ENCODE assay signal across 11 cellular contexts in the genomic region with DNA sequence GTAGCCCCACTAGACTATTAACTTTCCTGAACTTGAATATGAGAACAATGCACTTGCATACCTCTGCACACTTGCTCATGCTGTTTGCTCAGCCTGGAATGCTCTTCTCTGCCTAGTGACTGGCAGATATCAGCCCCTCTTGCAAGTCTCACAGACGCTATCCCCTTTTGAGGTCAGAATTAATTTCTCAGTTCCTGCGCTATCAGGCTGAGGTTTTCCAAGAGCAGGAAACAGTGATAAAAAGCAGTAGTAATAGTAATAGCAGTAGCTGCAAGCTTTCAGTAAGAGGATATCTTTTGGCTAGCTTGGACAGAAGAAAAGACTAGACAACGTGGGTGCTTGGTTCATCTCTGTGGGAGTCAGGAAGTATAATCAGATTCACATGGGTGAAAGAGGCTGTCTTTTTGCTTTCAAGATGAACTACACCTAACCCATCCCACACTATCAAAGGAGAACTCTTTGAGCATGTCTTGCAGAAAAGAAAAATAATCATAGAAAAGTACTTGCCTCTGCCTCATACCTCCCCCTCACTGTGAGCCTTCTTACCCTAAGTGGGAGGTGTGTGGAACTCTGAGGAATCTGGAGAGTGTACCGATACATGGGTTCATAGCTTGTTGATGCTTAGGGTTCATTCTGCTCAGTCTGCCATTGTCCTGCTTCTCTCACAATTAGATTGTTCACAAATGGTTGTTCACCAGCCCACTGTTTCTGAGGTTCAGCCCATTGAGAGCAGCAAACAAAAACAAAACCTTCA. TPM values are rescaled to one million over a fixed set of nuclear protein-coding genes. Genes with fewer than 3 reads are reported as not detected.
A peak's percentile ranks its signal among the peaks of the same experiment; 100 is the strongest.
DNase-seq lines count a peak whose midpoint lies in the region; ATAC-seq and TF ChIP-seq lines count a peak whose summit lies in the region.
"Had no signal": no experiment of that assay in that cellular context is flagged by ENCODE, and none has a peak within 500 bp of the region (broad histone marks: within the 10 kb centered on the region; RNA-seq: fewer than 3 reads in every experiment).

No MANE protein-coding gene starts in this region.

- H3K36me3 ChIP-seq in CD4-positive, CD25-positive, alpha-beta regulatory T cell (ENCODE audit: control insufficient read depth, insufficient read depth, low read length), result no peaks in the 10 kb centered on the region
- H3K36me3 ChIP-seq: ascending aorta had no signal

- no peak overlapping the region for H3K27ac ChIP-seq in CD4-positive, CD25-positive, alpha-beta regulatory T cell (ENCODE audit: insufficient read depth, low read length, poor library complexity, severe bottlenecking)
- H3K27ac ChIP-seq: ascending aorta had no signal

- peak in 1 of 2 donors; percentile 50 for ATAC-seq in CD4-positive, CD25-positive, alpha-beta regulatory T cell (ENCODE audit: low read depth in 2 of 2)
- ATAC-seq in GM18870 (IDR thresholded peaks at IDR 0.05; ENCODE audit: unreplicated experiment) (peak; percentile 56), HG03342 (IDR thresholded peaks at IDR 0.05; ENCODE audit: unreplicated experiment) (peak; percentile 40), HG02970 (IDR thresholded peaks at IDR 0.05; ENCODE audit: low FRiP score, unreplicated experiment) (no peak)

- H3K27me3 Mint-ChIP-seq in CD4-positive, CD25-positive, alpha-beta regulatory T cell, result no peaks in the 10 kb centered on the region
- H3K27me3 Mint-ChIP-seq: naive B cell had no signal

- TF ChIP-seq CTCF in fibroblast of mammary gland (conservative IDR thresholded peaks at IDR 0.05; ENCODE audit: control insufficient read depth, insufficient read depth, low read depth, low read length), result no peak

- DNase-seq in CD4-positive, CD25-positive, alpha-beta regulatory T cell, result peak in 1 of 3 donors; percentile 6
- DNase-seq in fibroblast of mammary gland (ENCODE audit: low read depth) (peak; percentile 6), LoVo (ENCODE audit: low spot score) (no peak), NCI-H2196 treated with DMSO at 0.1 percent for 48 hours (lab: John Stamatoyannopoulos, UW; ENCODE audit: unreplicated experiment) (no peak), NCI-H1930 (lab: John Stamatoyannopoulos, UW) (no peak)
- DNase-seq: Calu3, naive B cell had no signal

- H3K4me3 ChIP-seq in CD4-positive, CD25-positive, alpha-beta regulatory T cell (ENCODE audit: low read depth, low read length), result peak overlapping the region; percentile 47
- no peak overlapping the region for H3K4me3 ChIP-seq in fibroblast of mammary gland (ENCODE audit: control insufficient read depth, low read depth, low read length)
- H3K4me3 ChIP-seq: ascending aorta had no signal

- no peaks in the 10 kb centered on the region for H3K9me3 Mint-ChIP-seq in CD4-positive, CD25-positive, alpha-beta regulatory T cell
- H3K9me3 Mint-ChIP-seq: naive B cell had no signal

- H3K4me1 ChIP-seq in CD4-positive, CD25-positive, alpha-beta regulatory T cell (ENCODE audit: control insufficient read depth, insufficient read depth, low read length, poor library complexity, severe bottlenecking), result peaks cover 3% of the 10 kb centered on the region

- H3K4me1 Mint-ChIP-seq in CD4-positive, CD25-positive, alpha-beta regulatory T cell, result peaks cover 4 to 16% (median 11%) of the 10 kb centered on the region in 4 donors

- no peaks in the 10 kb centered on the region for H3K9me3 ChIP-seq in CD4-positive, CD25-positive, alpha-beta regulatory T cell (ENCODE audit: control insufficient read depth in 2 of 2, low read length in 2 of 2)
- H3K9me3 ChIP-seq: ascending aorta had no signal

- no peaks in the 10 kb centered on the region for H3K36me3 Mint-ChIP-seq in CD4-positive, CD25-positive, alpha-beta regulatory T cell
- H3K36me3 Mint-ChIP-seq: naive B cell had no signal

- peak overlapping the region in 3 of 4 donors; percentile 11 to 77 (median 17) for H3K4me3 Mint-ChIP-seq in CD4-positive, CD25-positive, alpha-beta regulatory T cell
- H3K4me3 Mint-ChIP-seq: naive B cell had no signal

- H3K27me3 ChIP-seq in CD4-positive, CD25-positive, alpha-beta regulatory T cell (ENCODE audit: control insufficient read depth, insufficient read depth, low read length), result no peaks in the 10 kb centered on the region
- H3K27me3 ChIP-seq: ascending aorta had no signal

- H3K27ac Mint-ChIP-seq in CD4-positive, CD25-positive, alpha-beta regulatory T cell, result peak overlapping the region; percentile 2 to 70 (median 54)
- H3K27ac Mint-ChIP-seq: naive B cell had no signal

RNA-seq across cellular contexts. Expression of gene DRP2, which starts 11.3 kb away (rescaled TPM):
- total RNA-seq in CD4-positive, CD25-positive, alpha-beta regulatory T cell, result 0.47 TPM
- under 1 TPM in 3 of 4 donors, not detected in 1; 0.02 to 0.36 (median 0.10) TPM for polyA plus RNA-seq in CD4-positive, CD25-positive, alpha-beta regulatory T cell
